Comparison of ENCODE assay signal across 16 cellular contexts in the genomic region with DNA sequence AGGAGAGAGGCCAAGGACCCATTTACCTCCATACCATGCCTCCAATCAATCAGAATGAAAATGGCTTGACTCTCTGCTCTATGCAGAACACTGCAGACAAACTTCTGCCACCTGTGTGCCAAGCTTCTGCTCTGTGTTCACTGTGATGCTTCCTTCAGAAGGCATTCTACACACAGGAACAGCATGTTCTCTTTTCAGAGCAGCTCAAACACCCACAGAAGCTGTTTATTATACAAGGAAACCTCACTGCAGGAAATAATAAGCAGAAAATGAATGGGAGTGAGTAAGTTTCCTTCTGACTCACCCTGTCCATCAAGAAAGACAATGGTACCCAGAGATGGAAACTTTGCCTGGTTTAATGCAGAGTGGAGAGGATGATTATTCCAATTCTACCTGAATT. TPM values are rescaled to one million over a fixed set of nuclear protein-coding genes. Genes with fewer than 3 reads are reported as not detected.
DNase-seq lines count a peak whose midpoint lies in the region; ATAC-seq and TF ChIP-seq lines count a peak whose summit lies in the region.
"Had no signal": no experiment of that assay in that cellular context is flagged by ENCODE, and none has a peak within 500 bp of the region (broad histone marks: within the 10 kb centered on the region; RNA-seq: fewer than 3 reads in every experiment).

No MANE protein-coding gene starts in this region.

- no peak overlapping the region for H3K4me3 ChIP-seq in fibroblast of mammary gland (ENCODE audit: control insufficient read depth, low read depth, low read length)
- H3K4me3 ChIP-seq: GM23248, skin epidermis had no signal

- TF ChIP-seq CTCF in fibroblast of mammary gland (conservative IDR thresholded peaks at IDR 0.05; ENCODE audit: control insufficient read depth, insufficient read depth, low read depth, low read length), result no peak

- ATAC-seq in activated T-cell treated with anti-CD3 and anti-CD28 coated beads, Interleukin-2, amount 50 U/mL, for 72 hours (replicated peaks in 1 of 2), result peak; percentile 24 to 45
- ATAC-seq in stimulated activated effector memory CD8-positive, alpha-beta T cell treated with anti-CD3 and anti-CD28 coated beads, Interleukin-12 subunit alpha, Interleukin-12 subunit beta, amount 100 ng/mL, for 72 hours, result peak; percentile 67
- ATAC-seq in naive thymus-derived CD8-positive, alpha-beta T cell, result no peak
- no peak for ATAC-seq in HG02938 (IDR thresholded peaks at IDR 0.05; ENCODE audit: unreplicated experiment)

- intact Hi-C loops in activated CD4-positive, alpha-beta T cell treated with anti-CD3 and anti-CD28 coated beads, Interleukin-2, amount 10 ng/mL, durations not matched to agents 24 days and 14 days (cut with micrococcal nuclease), result loop anchor here (5.0 to 10.0 kb wide), 3 partner anchors 119 to 222 kb away; no protein-coding TSS in a partner anchor

- DNase-seq in activated CD4-positive, alpha-beta T cell treated with anti-CD3 and anti-CD28 coated beads, Interleukin-2, amount 10 ng/mL, durations not matched to agents 24 days and 14 days, result no peak
- no peak for DNase-seq in activated CD4-positive, alpha-beta T cell treated with anti-CD3 and anti-CD28 coated beads, Interleukin-2, amount 50 U/mL, for 4 hours
- DNase-seq in activated T-cell treated with anti-CD3 and anti-CD28 coated beads, Interleukin-2, amount 50 U/mL, for 72 hours, result no peak
- DNase-seq in fibroblast of mammary gland (ENCODE audit: low read depth), result peak; percentile 57
- peak in 1 of 2 donors; percentile 50 for DNase-seq in stimulated activated effector memory CD8-positive, alpha-beta T cell treated with anti-CD3 and anti-CD28 coated beads, Interleukin-12 subunit alpha, Interleukin-12 subunit beta, amount 100 ng/mL, for 72 hours (ENCODE audit: low spot score in 2 of 2)
- no peak for DNase-seq in naive thymus-derived CD8-positive, alpha-beta T cell
- DNase-seq in NOMO-1 treated with dmso at 0.1 percent for 144 hours (lab: John Stamatoyannopoulos, UW; ENCODE audit: unreplicated experiment), result no peak
- DNase-seq: GM23248, kidney glomerular epithelial cell, MV-4-11, NCI-H510A, Right ventricle myocardium superior had no signal

- no peaks in the 10 kb centered on the region for H3K36me3 Mint-ChIP-seq in activated CD4-positive, alpha-beta T cell treated with anti-CD3 and anti-CD28 coated beads, Interleukin-2, amount 10 ng/mL, durations not matched to agents 24 days and 14 days (ENCODE audit: low read depth)
- H3K36me3 Mint-ChIP-seq in activated T-cell treated with anti-CD3 and anti-CD28 coated beads, Interleukin-2, amount 50 U/mL, for 72 hours (ENCODE audit: insufficient read depth in 2 of 2), result no peaks in the 10 kb centered on the region
- no peaks in the 10 kb centered on the region for H3K36me3 Mint-ChIP-seq in stimulated activated effector memory CD8-positive, alpha-beta T cell treated with anti-CD3 and anti-CD28 coated beads, Interleukin-12 subunit alpha, Interleukin-12 subunit beta, amount 100 ng/mL, for 72 hours
- no peaks in the 10 kb centered on the region for H3K36me3 Mint-ChIP-seq in naive thymus-derived CD8-positive, alpha-beta T cell

- peaks cover 42% of the 10 kb centered on the region for H3K27me3 Mint-ChIP-seq in activated CD4-positive, alpha-beta T cell treated with anti-CD3 and anti-CD28 coated beads, Interleukin-2, amount 10 ng/mL, durations not matched to agents 24 days and 14 days
- H3K27me3 Mint-ChIP-seq in activated T-cell treated with anti-CD3 and anti-CD28 coated beads, Interleukin-2, amount 50 U/mL, for 72 hours (ENCODE audit: low read depth), result peaks cover 26% of the 10 kb centered on the region
- H3K27me3 Mint-ChIP-seq in naive thymus-derived CD8-positive, alpha-beta T cell, result peaks cover 0 to 42% (median 15%) of the 10 kb centered on the region in 5 donors

- H3K4me3 Mint-ChIP-seq in activated CD4-positive, alpha-beta T cell treated with anti-CD3 and anti-CD28 coated beads, Interleukin-2, amount 10 ng/mL, durations not matched to agents 24 days and 14 days, result peak overlapping the region; percentile 23
- peak overlapping the region in 1 of 2 donors; percentile 53 for H3K4me3 Mint-ChIP-seq in activated T-cell treated with anti-CD3 and anti-CD28 coated beads, Interleukin-2, amount 50 U/mL, for 72 hours
- H3K4me3 Mint-ChIP-seq in stimulated activated effector memory CD8-positive, alpha-beta T cell treated with anti-CD3 and anti-CD28 coated beads, Interleukin-12 subunit alpha, Interleukin-12 subunit beta, amount 100 ng/mL, for 72 hours, result peak overlapping the region; percentile 45
- H3K4me3 Mint-ChIP-seq in naive thymus-derived CD8-positive, alpha-beta T cell, result peak overlapping the region in 3 of 10 donors; percentile 17 to 52 (median 30)

- peaks cover 30% of the 10 kb centered on the region for H3K4me1 Mint-ChIP-seq in activated CD4-positive, alpha-beta T cell treated with anti-CD3 and anti-CD28 coated beads, Interleukin-2, amount 10 ng/mL, durations not matched to agents 24 days and 14 days
- H3K4me1 Mint-ChIP-seq in activated T-cell treated with anti-CD3 and anti-CD28 coated beads, Interleukin-2, amount 50 U/mL, for 72 hours (ENCODE audit: low read depth), result peaks cover 37% of the 10 kb centered on the region
- H3K4me1 Mint-ChIP-seq in stimulated activated effector memory CD8-positive, alpha-beta T cell treated with anti-CD3 and anti-CD28 coated beads, Interleukin-12 subunit alpha, Interleukin-12 subunit beta, amount 100 ng/mL, for 72 hours, result peaks cover 35% of the 10 kb centered on the region
- H3K4me1 Mint-ChIP-seq in naive thymus-derived CD8-positive, alpha-beta T cell, result peaks cover 0 to 19% (median 17%) of the 10 kb centered on the region in 4 donors

- H3K27ac Mint-ChIP-seq in activated CD4-positive, alpha-beta T cell treated with anti-CD3 and anti-CD28 coated beads, Interleukin-2, amount 10 ng/mL, durations not matched to agents 24 days and 14 days, result no peak overlapping the region
- no peak overlapping the region for H3K27ac Mint-ChIP-seq in activated T-cell treated with anti-CD3 and anti-CD28 coated beads, Interleukin-2, amount 50 U/mL, for 72 hours
- no peak overlapping the region for H3K27ac Mint-ChIP-seq in stimulated activated effector memory CD8-positive, alpha-beta T cell treated with anti-CD3 and anti-CD28 coated beads, Interleukin-12 subunit alpha, Interleukin-12 subunit beta, amount 100 ng/mL, for 72 hours
- no peak overlapping the region for H3K27ac Mint-ChIP-seq in naive thymus-derived CD8-positive, alpha-beta T cell
- H3K27ac Mint-ChIP-seq: nephron had no signal

- no peaks in the 10 kb centered on the region for H3K9me3 Mint-ChIP-seq in activated CD4-positive, alpha-beta T cell treated with anti-CD3 and anti-CD28 coated beads, Interleukin-2, amount 10 ng/mL, durations not matched to agents 24 days and 14 days
- H3K9me3 Mint-ChIP-seq in activated T-cell treated with anti-CD3 and anti-CD28 coated beads, Interleukin-2, amount 50 U/mL, for 72 hours, result no peaks in the 10 kb centered on the region
- no peaks in the 10 kb centered on the region for H3K9me3 Mint-ChIP-seq in stimulated activated effector memory CD8-positive, alpha-beta T cell treated with anti-CD3 and anti-CD28 coated beads, Interleukin-12 subunit alpha, Interleukin-12 subunit beta, amount 100 ng/mL, for 72 hours
- no peaks in the 10 kb centered on the region for H3K9me3 Mint-ChIP-seq in naive thymus-derived CD8-positive, alpha-beta T cell
- H3K9me3 Mint-ChIP-seq: nephron had no signal

- POLR2A ChIA-PET in naive thymus-derived CD8-positive, alpha-beta T cell (lab: Charles Lee), result no interaction called here

RNA-seq across cellular contexts. Expression of a gene that starts 2.4 kb away (rescaled TPM):
- total RNA-seq in activated CD4-positive, alpha-beta T cell treated with anti-CD3 and anti-CD28 coated beads, Interleukin-2, amount 10 ng/mL, durations not matched to agents 24 days and 14 days, result not detected in 2 replicates
- 1 to 10 TPM in 1 of 2 donors, under 1 TPM in 1; 0.23 to 1.0 TPM for total RNA-seq in activated T-cell treated with anti-CD3 and anti-CD28 coated beads, Interleukin-2, amount 50 U/mL, for 72 hours
- total RNA-seq in naive thymus-derived CD8-positive, alpha-beta T cell, result under 1 TPM; 0.29 to 0.41 TPM
- polyA plus RNA-seq in naive thymus-derived CD8-positive, alpha-beta T cell, result under 1 TPM in 1 of 3 donors, not detected in 2; 0.16 TPM
- total RNA-seq: fibroblast of villous mesenchyme, GM23248 had no signal
- polyA plus RNA-seq: GM23248 had no signal

Comparison
In these comparisons a context has a peak if more than half of its experiments do, and no peak if none do; other contexts are left out.
1. ATAC-seq: peak in activated T-cell treated with anti-CD3 and anti-CD28 coated beads, Interleukin-2, amount 50 U/mL, for 72 hours (2 of 2) and stimulated activated effector memory CD8-positive, alpha-beta T cell treated with anti-CD3 and anti-CD28 coated beads, Interleukin-12 subunit alpha, Interleukin-12 subunit beta, amount 100 ng/mL, for 72 hours (single experiment); none in naive thymus-derived CD8-positive, alpha-beta T cell (0 of 2) and HG02938 (single experiment).